Comparison of ENCODE assay signal across 8 cellular contexts in the genomic region with DNA sequence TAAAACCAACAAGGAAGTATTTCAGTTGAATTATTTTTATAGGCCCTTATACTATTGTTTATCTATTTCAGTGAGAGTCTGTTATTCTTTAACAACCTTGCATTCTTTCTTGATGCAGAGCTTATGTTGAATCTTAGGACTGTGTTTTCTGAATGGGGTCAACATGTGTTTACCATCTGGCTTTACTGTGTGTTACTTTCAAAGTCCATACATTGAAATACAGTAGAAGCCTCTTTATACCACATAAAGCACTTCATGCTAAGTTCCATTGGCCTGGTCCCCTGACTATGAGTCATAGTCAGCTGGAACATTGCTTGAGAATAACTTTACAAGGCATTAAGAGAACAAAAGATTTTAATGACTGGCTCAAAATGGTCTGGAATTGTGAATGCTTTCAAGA.
DNase-seq lines count a peak whose midpoint lies in the region; TF ChIP-seq lines count a peak whose summit lies in the region.

No MANE protein-coding gene starts in this region.

- peak overlapping the region in 1 of 2 donors; percentile 37 for H3K27ac ChIP-seq in testis

- no peak for TF ChIP-seq CTCF in testis (IDR thresholded peaks at IDR 0.05)

- H3K4me1 ChIP-seq in testis = peaks cover 7% of the 10 kb centered on the region

- no peak overlapping the region for H3K4me3 ChIP-seq in testis

- no peaks in the 10 kb centered on the region for H3K9me3 ChIP-seq in testis

- H3K27me3 ChIP-seq in testis = no peaks in the 10 kb centered on the region

- intact Hi-C loops in testis (cut with DNase I; ENCODE audit: low total_unique reads) = no loop called here

- DNase-seq in HT-29 (ENCODE audit: low spot score) (peak; percentile 74), brain pericyte (ENCODE audit: low read depth, low spot score) (peak; percentile 93), kidney glomerular epithelial cell (lab: John Stamatoyannopoulos, UW) (peak; percentile 84), testis (peak; percentile 76), NCI-H2107 (lab: John Stamatoyannopoulos, UW) (no peak), NCI-H1105 (lab: John Stamatoyannopoulos, UW) (no peak), NCI-H1105 treated with DMSO at 0.1 percent for 48 hours (lab: John Stamatoyannopoulos, UW) (no peak), NCI-H82 (lab: John Stamatoyannopoulos, UW) (no peak)

- no peaks in the 10 kb centered on the region for H3K36me3 ChIP-seq in testis (ENCODE audit: low read depth, missing control alignments)

- no peak for TF ChIP-seq POLR2A in testis (IDR thresholded peaks at IDR 0.05)

Comparison
In these comparisons a context has a peak if more than half of its experiments do, and no peak if none do; other contexts are left out.
1. DNase-seq: peak in HT-29 (single experiment), brain pericyte (single experiment), kidney glomerular epithelial cell (single experiment) and testis (single experiment); none in NCI-H2107 (single experiment), NCI-H1105 (single experiment), NCI-H1105 treated with DMSO at 0.1 percent for 48 hours (single experiment) and NCI-H82 (single experiment).